1 cellular context compared by ENCODE assay signal in genomic region chr7:42107484-42107883, GRCh38.
A peak's percentile ranks its signal among the peaks of the same experiment; 100 is the strongest.
TF ChIP-seq lines count a peak whose summit lies in the region.

No MANE protein-coding gene starts in this region.

TF ChIP-seq in HEK293, 187 proteins besides CTCF, POLR2A, EP300 and RAD21 (continued from another document):
- TF ChIP-seq, protein P1, sequence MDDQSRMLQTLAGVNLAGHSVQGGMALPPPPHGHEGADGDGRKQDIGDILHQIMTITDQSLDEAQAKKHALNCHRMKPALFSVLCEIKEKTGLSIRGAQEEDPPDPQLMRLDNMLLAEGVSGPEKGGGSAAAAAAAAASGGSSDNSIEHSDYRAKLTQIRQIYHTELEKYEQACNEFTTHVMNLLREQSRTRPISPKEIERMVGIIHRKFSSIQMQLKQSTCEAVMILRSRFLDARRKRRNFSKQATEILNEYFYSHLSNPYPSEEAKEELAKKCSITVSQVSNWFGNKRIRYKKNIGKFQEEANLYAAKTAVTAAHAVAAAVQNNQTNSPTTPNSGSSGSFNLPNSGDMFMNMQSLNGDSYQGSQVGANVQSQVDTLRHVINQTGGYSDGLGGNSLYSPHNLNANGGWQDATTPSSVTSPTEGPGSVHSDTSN (CRISPR knock-in tag; IDR thresholded peaks at IDR 0.05): no peak
- peak; percentile 36; the same call in 1 of the 2 replicates for TF ChIP-seq ZNF239 (tag by site-specific recombination; IDR thresholded peaks at IDR 0.05)
- no peak for TF ChIP-seq INSM2 (tag by site-specific recombination; IDR thresholded peaks at IDR 0.05)
- TF ChIP-seq ZNF677 (tag by site-specific recombination; IDR thresholded peaks at IDR 0.05): no peak
- TF ChIP-seq ZEB2 (tag by site-specific recombination; IDR thresholded peaks at IDR 0.05): peak; percentile 72
- no peak for TF ChIP-seq HOXD13 (CRISPR knock-in tag; IDR thresholded peaks at IDR 0.05; ENCODE audit: borderline replicate concordance)
- TF ChIP-seq, protein P2, sequence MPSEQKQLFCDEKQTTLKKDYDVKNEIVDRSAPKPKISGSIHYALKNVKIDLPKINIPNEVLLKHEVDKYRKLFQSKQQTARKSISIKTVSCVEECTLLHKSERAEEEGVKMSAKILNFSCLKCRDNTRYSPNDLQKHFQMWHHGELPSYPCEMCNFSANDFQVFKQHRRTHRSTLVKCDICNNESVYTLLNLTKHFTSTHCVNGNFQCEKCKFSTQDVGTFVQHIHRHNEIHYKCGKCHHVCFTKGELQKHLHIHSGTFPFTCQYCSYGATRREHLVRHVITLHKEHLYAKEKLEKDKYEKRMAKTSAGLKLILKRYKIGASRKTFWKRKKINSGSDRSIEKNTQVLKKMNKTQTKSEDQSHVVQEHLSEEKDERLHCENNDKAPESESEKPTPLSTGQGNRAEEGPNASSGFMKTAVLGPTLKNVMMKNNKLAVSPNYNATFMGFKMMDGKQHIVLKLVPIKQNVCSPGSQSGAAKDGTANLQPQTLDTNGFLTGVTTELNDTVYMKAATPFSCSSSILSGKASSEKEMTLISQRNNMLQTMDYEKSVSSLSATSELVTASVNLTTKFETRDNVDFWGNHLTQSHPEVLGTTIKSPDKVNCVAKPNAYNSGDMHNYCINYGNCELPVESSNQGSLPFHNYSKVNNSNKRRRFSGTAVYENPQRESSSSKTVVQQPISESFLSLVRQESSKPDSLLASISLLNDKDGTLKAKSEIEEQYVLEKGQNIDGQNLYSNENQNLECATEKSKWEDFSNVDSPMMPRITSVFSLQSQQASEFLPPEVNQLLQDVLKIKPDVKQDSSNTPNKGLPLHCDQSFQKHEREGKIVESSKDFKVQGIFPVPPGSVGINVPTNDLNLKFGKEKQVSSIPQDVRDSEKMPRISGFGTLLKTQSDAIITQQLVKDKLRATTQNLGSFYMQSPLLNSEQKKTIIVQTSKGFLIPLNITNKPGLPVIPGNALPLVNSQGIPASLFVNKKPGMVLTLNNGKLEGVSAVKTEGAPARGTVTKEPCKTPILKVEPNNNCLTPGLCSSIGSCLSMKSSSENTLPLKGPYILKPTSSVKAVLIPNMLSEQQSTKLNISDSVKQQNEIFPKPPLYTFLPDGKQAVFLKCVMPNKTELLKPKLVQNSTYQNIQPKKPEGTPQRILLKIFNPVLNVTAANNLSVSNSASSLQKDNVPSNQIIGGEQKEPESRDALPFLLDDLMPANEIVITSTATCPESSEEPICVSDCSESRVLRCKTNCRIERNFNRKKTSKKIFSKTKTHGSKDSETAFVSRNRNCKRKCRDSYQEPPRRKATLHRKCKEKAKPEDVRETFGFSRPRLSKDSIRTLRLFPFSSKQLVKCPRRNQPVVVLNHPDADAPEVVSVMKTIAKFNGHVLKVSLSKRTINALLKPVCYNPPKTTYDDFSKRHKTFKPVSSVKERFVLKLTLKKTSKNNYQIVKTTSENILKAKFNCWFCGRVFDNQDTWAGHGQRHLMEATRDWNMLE (tag by site-specific recombination; conservative IDR thresholded peaks at IDR 0.05; ENCODE audit: low read depth): no peak
- peak; percentile 90 for TF ChIP-seq WT1 (tag by site-specific recombination; IDR thresholded peaks at IDR 0.05)
- TF ChIP-seq ZBTB48 (tag by site-specific recombination; IDR thresholded peaks at IDR 0.05): no peak
- 0 out of 2 replicates have a peak, but pooled peaks have one; percentile 45 for TF ChIP-seq ZNF843 (tag by site-specific recombination; IDR thresholded peaks at IDR 0.05)
